12 cellular contexts compared by ENCODE assay signal in the genomic region with DNA sequence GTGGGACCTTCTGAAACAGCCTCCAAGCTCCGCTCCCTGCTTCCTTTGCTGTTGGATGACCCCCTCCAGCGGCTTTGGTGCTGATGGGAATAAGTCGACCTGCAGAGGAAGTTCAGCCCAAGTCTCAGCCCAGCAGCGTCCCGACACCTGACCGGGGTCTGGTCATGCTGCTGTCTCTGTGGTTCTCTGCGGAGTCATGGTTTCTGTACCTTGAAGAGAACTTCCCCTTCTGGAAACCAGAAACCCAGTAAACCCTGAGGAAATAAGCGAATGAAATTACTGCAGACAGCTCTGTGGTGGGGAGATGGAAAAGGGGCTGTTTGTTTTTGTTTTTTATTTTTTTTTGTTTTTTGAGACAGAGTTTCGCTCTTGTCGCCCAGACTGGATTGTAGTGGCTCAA. TPM values are rescaled to one million over a fixed set of nuclear protein-coding genes. Genes with fewer than 3 reads are reported as not detected.
DNase-seq lines count a peak whose midpoint lies in the region; ATAC-seq and TF ChIP-seq lines count a peak whose summit lies in the region.
"Had no signal": no experiment of that assay in that cellular context is flagged by ENCODE, and none has a peak within 500 bp of the region (broad histone marks: within the 10 kb centered on the region; RNA-seq: fewer than 3 reads in every experiment).

No MANE protein-coding gene starts in this region.

- TF ChIP-seq EP300 in esophagus muscularis mucosa (IDR thresholded peaks at IDR 0.05) = no peak

- peak; percentile 15 to 61 (median 33) for DNase-seq in mucosa of descending colon
- no peak for DNase-seq in esophagus muscularis mucosa (ENCODE audit: extremely low spot score)
- no peak for DNase-seq in effector CD4-positive, alpha-beta T cell
- DNase-seq in erythroblast (lab: John Stamatoyannopoulos, UW) = no peak
- no peak for DNase-seq in NCI-H524 treated with DMSO at 0.1 percent for 48 hours (lab: John Stamatoyannopoulos, UW)
- DNase-seq: activated CD4-positive, CD25-positive, alpha-beta regulatory T cell; NCI-H510A; stimulated activated CD4-positive, alpha-beta T cell treated with anti-CD3 and anti-CD28 coated beads, Interleukin-1b, Interleukin-23, amount 100 ng/mL, for 48 hours; tibial artery had no signal

- H3K27me3 ChIP-seq in esophagus muscularis mucosa = no peaks in the 10 kb centered on the region

- TF ChIP-seq POLR2A in esophagus muscularis mucosa (IDR thresholded peaks at IDR 0.05; ENCODE audit: low read depth) (no peak), erythroblast (IDR thresholded peaks at IDR 0.05; ENCODE audit: low read length) (no peak)

- 61% methylated on average over 10 of the region's 10 CpGs for WGBS in esophagus muscularis mucosa

- no peak overlapping the region for H3K27ac ChIP-seq in esophagus muscularis mucosa (replicated peaks in 1 of 4)
- H3K27ac ChIP-seq: tibial artery had no signal

- H3K4me3 ChIP-seq in mucosa of descending colon (no peak overlapping the region), esophagus muscularis mucosa (no peak overlapping the region)
- H3K4me3 ChIP-seq: tibial artery had no signal

- H3K4me1 ChIP-seq in mucosa of descending colon (ENCODE audit: low read depth) = no peaks in the 10 kb centered on the region
- H3K4me1 ChIP-seq in esophagus muscularis mucosa = peaks cover 0 to 8% (median 7%) of the 10 kb centered on the region in 4 donors

- H3K9me3 ChIP-seq in mucosa of descending colon = no peaks in the 10 kb centered on the region
- no peaks in the 10 kb centered on the region for H3K9me3 ChIP-seq in esophagus muscularis mucosa
- H3K9me3 ChIP-seq: tibial artery had no signal

- intact Hi-C loops in mucosa of descending colon (cut with DNase I, micrococcal nuclease) (no loop called here), esophagus muscularis mucosa (cut with DNase I) (no loop called here)

- ATAC-seq in GM18868 (IDR thresholded peaks at IDR 0.05; ENCODE audit: unreplicated experiment) (peak; percentile 68), HG02588 (IDR thresholded peaks at IDR 0.05; ENCODE audit: unreplicated experiment) (peak; percentile 61), HG03521 (IDR thresholded peaks at IDR 0.05; ENCODE audit: unreplicated experiment) (peak; percentile 71), mucosa of descending colon (no peak)

- TF ChIP-seq CTCF in mucosa of descending colon (IDR thresholded peaks at IDR 0.05) = no peak
- no peak for TF ChIP-seq CTCF in esophagus muscularis mucosa (IDR thresholded peaks at IDR 0.05)

- H3K36me3 ChIP-seq in mucosa of descending colon (ENCODE audit: low read depth) = no peaks in the 10 kb centered on the region
- no peaks in the 10 kb centered on the region for H3K36me3 ChIP-seq in esophagus muscularis mucosa
- H3K36me3 ChIP-seq: tibial artery had no signal

RNA-seq across cellular contexts. Expression of a gene that starts 18.3 kb away (rescaled TPM):
- total RNA-seq in mucosa of descending colon = 10 to 100 TPM; 17.7 to 27.7 (median 26.1) TPM
- total RNA-seq in esophagus muscularis mucosa = 10 to 100 TPM; 19.4 to 25.6 (median 23.5) TPM

RNA-seq across cellular contexts. Expression of a gene that starts 28.9 kb away (rescaled TPM):
- total RNA-seq in mucosa of descending colon (under 1 TPM in 1 of 3 donors, not detected in 2; 0.32 TPM), esophagus muscularis mucosa (under 1 TPM in 1 of 4 donors, not detected in 3; 0.26 TPM)

Comparison
In these comparisons a context has a peak if more than half of its experiments do, and no peak if none do; other contexts are left out.
1. DNase-seq: peak in mucosa of descending colon (3 of 3); none in esophagus muscularis mucosa (single experiment), effector CD4-positive, alpha-beta T cell (single experiment), erythroblast (0 of 2) and NCI-H524 treated with DMSO at 0.1 percent for 48 hours (single experiment).